In the genomic region with DNA sequence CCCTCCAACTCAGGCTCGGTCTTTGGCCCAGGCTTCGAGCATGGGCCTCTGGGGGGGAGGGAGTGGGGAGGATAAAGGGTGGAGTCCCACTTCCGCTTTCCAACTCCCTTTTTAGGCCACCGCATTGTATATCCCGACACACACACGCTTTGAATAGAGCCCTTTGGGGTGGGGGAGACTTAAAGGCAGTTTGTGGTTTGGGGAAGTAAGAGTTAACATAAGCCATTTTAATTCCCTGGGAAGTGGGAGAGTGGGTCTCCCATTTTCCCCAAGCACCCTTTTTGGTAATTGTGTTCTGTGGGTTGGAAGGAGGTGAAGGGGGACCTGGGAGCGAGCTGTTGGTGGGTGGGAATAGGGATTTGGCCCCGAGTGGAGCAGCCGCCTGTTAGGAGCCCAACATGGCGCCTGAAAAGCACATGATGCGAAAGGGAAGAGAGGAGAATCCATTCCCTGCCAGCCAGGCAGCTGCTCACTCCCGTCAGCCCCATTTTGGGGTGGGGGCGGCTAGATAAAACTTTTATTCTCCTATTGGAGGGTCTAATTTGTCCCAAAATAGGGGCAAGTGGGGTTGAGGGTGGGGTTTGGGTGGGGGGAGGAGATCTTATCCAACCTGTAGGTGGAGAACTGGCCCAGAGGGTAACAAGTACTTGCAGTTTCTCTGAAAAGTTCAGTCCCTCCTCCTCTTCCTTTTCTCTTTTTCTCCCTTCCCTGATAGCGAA, we compare ENCODE assay signal across 8 cellular contexts. TPM values are rescaled to one million over a fixed set of nuclear protein-coding genes. Genes with fewer than 3 reads are reported as not detected.
DNase-seq lines count a peak whose midpoint lies in the region; ATAC-seq lines count a peak whose summit lies in the region.

No MANE protein-coding gene starts in this region.

- no peak overlapping the region for H2BK12ac ChIP-seq in mesenchymal stem cell (ENCODE audit: low read length in 2 of 2)

- peak overlapping the region in 1 of 2 experiments; percentile 19 for H3K14ac ChIP-seq in mesenchymal stem cell (ENCODE audit: low read length in 2 of 2)

- CTCF ChIA-PET in activated CD8-positive, alpha-beta T cell treated with anti-CD3 and anti-CD28 coated beads, Interleukin-2, amount 10 ng/mL, durations not matched to agents 7 days and 5 days (lab: Charles Lee): interaction anchor here (1.6 to 3.0 kb wide), 3 partner anchors 39 to 256 kb away, joined by 3 to 13 read pairs (median 4); a partner anchor contains a TSS

- peaks cover 52% of the 10 kb centered on the region for H3K36me3 Mint-ChIP-seq in activated CD8-positive, alpha-beta T cell treated with anti-CD3 and anti-CD28 coated beads, Interleukin-2, amount 10 ng/mL, durations not matched to agents 7 days and 5 days (ENCODE audit: low read depth)
- peaks cover 71% of the 10 kb centered on the region for H3K36me3 Mint-ChIP-seq in effector memory CD8-positive, alpha-beta T cell (ENCODE audit: insufficient read depth)

- POLR2A ChIA-PET in activated CD8-positive, alpha-beta T cell treated with anti-CD3 and anti-CD28 coated beads, Interleukin-2, amount 10 ng/mL, durations not matched to agents 7 days and 5 days (lab: Charles Lee): interaction anchor here (0.8 to 6.9 kb wide), 13 partner anchors 14 to 257 kb away, joined by 3 to 71 read pairs (median 7); a partner anchor contains a TSS

- H3K27me3 Mint-ChIP-seq in activated CD8-positive, alpha-beta T cell treated with anti-CD3 and anti-CD28 coated beads, Interleukin-2, amount 10 ng/mL, durations not matched to agents 7 days and 5 days (ENCODE audit: low read depth): no peaks in the 10 kb centered on the region
- H3K27me3 Mint-ChIP-seq in effector memory CD8-positive, alpha-beta T cell: no peaks in the 10 kb centered on the region

- peaks cover 0 to 28% of the 10 kb centered on the region in 2 experiments for H3K36me3 ChIP-seq in mesenchymal stem cell (ENCODE audit: control insufficient read depth in 1 of 2, insufficient read depth in 2 of 2, low read depth in 1 of 2, low read length in 2 of 2)

- no peaks in the 10 kb centered on the region for H3K9me3 ChIP-seq in mesenchymal stem cell (ENCODE audit: control insufficient read depth, low read length)

- no peak overlapping the region for H2AFZ ChIP-seq in mesenchymal stem cell (ENCODE audit: low read depth, low read length)

- peak overlapping the region; percentile 39 for H2BK120ac ChIP-seq in mesenchymal stem cell (ENCODE audit: low read depth, low read length)

- H3K18ac ChIP-seq in mesenchymal stem cell (ENCODE audit: low read depth in 1 of 2, low read length in 2 of 2): peak overlapping the region; percentile 30 to 92

- H2BK5ac ChIP-seq in mesenchymal stem cell (ENCODE audit: low read depth, low read length, poor library complexity, severe bottlenecking): peak overlapping the region; percentile 90

- peaks cover 47% of the 10 kb centered on the region for H3K4me1 Mint-ChIP-seq in activated CD8-positive, alpha-beta T cell treated with anti-CD3 and anti-CD28 coated beads, Interleukin-2, amount 10 ng/mL, durations not matched to agents 7 days and 5 days (ENCODE audit: low read depth)
- peaks cover 22 to 40% of the 10 kb centered on the region in 2 donors for H3K4me1 Mint-ChIP-seq in effector memory CD8-positive, alpha-beta T cell (ENCODE audit: low read depth in 2 of 2)

- H3K4me2 ChIP-seq in mesenchymal stem cell (ENCODE audit: low read length, poor library complexity, severe bottlenecking): no peak overlapping the region

- peak overlapping the region; percentile 90 for H3K27ac ChIP-seq in mesenchymal stem cell (ENCODE audit: low read length, poor library complexity, severe bottlenecking)

- peaks cover 3% of the 10 kb centered on the region for H3K79me1 ChIP-seq in mesenchymal stem cell (replicated peaks; ENCODE audit: low read length, poor library complexity, severe bottlenecking)

- H2AK5ac ChIP-seq in mesenchymal stem cell (ENCODE audit: low read length, severe bottlenecking): peak overlapping the region; percentile 37

- peak overlapping the region; percentile 81 for H4K8ac ChIP-seq in mesenchymal stem cell (ENCODE audit: low read length)

- peak overlapping the region; percentile 93 for H4K91ac ChIP-seq in mesenchymal stem cell (ENCODE audit: low read length)

- H3K27me3 ChIP-seq in mesenchymal stem cell (ENCODE audit: control insufficient read depth in 1 of 2, insufficient read depth in 1 of 2, low read length in 2 of 2): no peaks in the 10 kb centered on the region

- H3K27ac Mint-ChIP-seq in activated CD8-positive, alpha-beta T cell treated with anti-CD3 and anti-CD28 coated beads, Interleukin-2, amount 10 ng/mL, durations not matched to agents 7 days and 5 days: peak overlapping the region; percentile 100
- H3K27ac Mint-ChIP-seq in effector memory CD8-positive, alpha-beta T cell: peak overlapping the region; percentile 99 to 100

- peak; percentile 63 for DNase-seq in Right ventricle myocardium inferior (ENCODE audit: missing footprints)
- no peak for DNase-seq in cardiac septum (ENCODE audit: low spot score)
- peak; percentile 75 to 76 for DNase-seq in NCI-H526 (lab: John Stamatoyannopoulos, UW)
- peak; percentile 60 for DNase-seq in activated CD8-positive, alpha-beta T cell treated with anti-CD3 and anti-CD28 coated beads, Interleukin-2, amount 10 ng/mL, durations not matched to agents 7 days and 5 days
- DNase-seq in effector memory CD8-positive, alpha-beta T cell: peak; percentile 15 to 43 (median 28)
- DNase-seq in mesenchymal stem cell: peak; percentile 68
- DNase-seq in stimulated activated CD8-positive, alpha-beta memory T cell treated with anti-CD3 and anti-CD28 coated beads, Interleukin-15, amount 100 ng/mL, for 4 hours (ENCODE audit: low read depth in 2 of 2): peak; percentile 9

- H2BK15ac ChIP-seq in mesenchymal stem cell (ENCODE audit: low read depth, poor library complexity, severe bottlenecking): peak overlapping the region; percentile 84

- H3K9me3 Mint-ChIP-seq in activated CD8-positive, alpha-beta T cell treated with anti-CD3 and anti-CD28 coated beads, Interleukin-2, amount 10 ng/mL, durations not matched to agents 7 days and 5 days (ENCODE audit: insufficient read depth): no peaks in the 10 kb centered on the region
- no peaks in the 10 kb centered on the region for H3K9me3 Mint-ChIP-seq in effector memory CD8-positive, alpha-beta T cell

- WGBS in mesenchymal stem cell: 2% methylated on average over 7 of the region's 14 CpGs

- H3K4me1 ChIP-seq in mesenchymal stem cell (ENCODE audit: control insufficient read depth, insufficient read depth, low read depth, low read length): peaks cover 2% of the 10 kb centered on the region

- no peak overlapping the region for H3K23ac ChIP-seq in mesenchymal stem cell (ENCODE audit: low read length in 2 of 2)

- ATAC-seq in Right ventricle myocardium inferior: peak; percentile 28
- no peak for ATAC-seq in activated CD8-positive, alpha-beta T cell treated with anti-CD3 and anti-CD28 coated beads, Interleukin-2, amount 10 ng/mL, durations not matched to agents 7 days and 5 days
- ATAC-seq in effector memory CD8-positive, alpha-beta T cell (replicated peaks): no peak
- ATAC-seq in HG03432 (IDR thresholded peaks at IDR 0.05; ENCODE audit: unreplicated experiment): no peak

- H3K9ac ChIP-seq in mesenchymal stem cell (ENCODE audit: low read length): peak overlapping the region; percentile 100

- H3K4ac ChIP-seq in mesenchymal stem cell (ENCODE audit: low read depth in 1 of 2, low read length in 2 of 2): peak overlapping the region; percentile 57 to 93

- H3K4me3 Mint-ChIP-seq in activated CD8-positive, alpha-beta T cell treated with anti-CD3 and anti-CD28 coated beads, Interleukin-2, amount 10 ng/mL, durations not matched to agents 7 days and 5 days: peak overlapping the region; percentile 100
- H3K4me3 Mint-ChIP-seq in effector memory CD8-positive, alpha-beta T cell: peak overlapping the region; percentile 96 to 100

- intact Hi-C loops in Right ventricle myocardium inferior (cut with DNase I): loop anchor here (1.0 to 5.0 kb wide), 4 partner anchors 35 to 257 kb away; a partner anchor contains a TSS
- intact Hi-C loops in cardiac septum (cut with DNase I): loop anchor here (1.0 to 5.0 kb wide), 5 partner anchors 37 to 257 kb away; a partner anchor contains a TSS

- H3K4me3 ChIP-seq in mesenchymal stem cell (ENCODE audit: insufficient read depth in 1 of 2, low read depth in 1 of 2, low read length in 2 of 2): peak overlapping the region; percentile 77 to 86

RNA-seq across cellular contexts. Expression of a gene that starts 1.0 kb away (rescaled TPM):
- total RNA-seq in Right ventricle myocardium inferior: 24.5 TPM
- 26.6 TPM for total RNA-seq in cardiac septum
- total RNA-seq in activated CD8-positive, alpha-beta T cell treated with anti-CD3 and anti-CD28 coated beads, Interleukin-2, amount 10 ng/mL, durations not matched to agents 7 days and 5 days: 10 to 100 TPM; 65.9 to 67.2 TPM
- polyA plus RNA-seq in mesenchymal stem cell (2013, experiment 1 of 2): 21.1 TPM
- 20.0 TPM for polyA plus RNA-seq in mesenchymal stem cell (2013, experiment 2 of 2)

RNA-seq across cellular contexts. Expression of a gene that starts 35.6 kb away (rescaled TPM):
- total RNA-seq in Right ventricle myocardium inferior (4.7 TPM), cardiac septum (6.0 TPM)
- total RNA-seq in activated CD8-positive, alpha-beta T cell treated with anti-CD3 and anti-CD28 coated beads, Interleukin-2, amount 10 ng/mL, durations not matched to agents 7 days and 5 days: 1 to 10 TPM; 4.2 to 4.5 TPM
- 10.6 TPM for polyA plus RNA-seq in mesenchymal stem cell (2013, experiment 1 of 2)
- 11.0 TPM for polyA plus RNA-seq in mesenchymal stem cell (2013, experiment 2 of 2)
